ENCODE assay signal across 8 cellular contexts in the genomic region with DNA sequence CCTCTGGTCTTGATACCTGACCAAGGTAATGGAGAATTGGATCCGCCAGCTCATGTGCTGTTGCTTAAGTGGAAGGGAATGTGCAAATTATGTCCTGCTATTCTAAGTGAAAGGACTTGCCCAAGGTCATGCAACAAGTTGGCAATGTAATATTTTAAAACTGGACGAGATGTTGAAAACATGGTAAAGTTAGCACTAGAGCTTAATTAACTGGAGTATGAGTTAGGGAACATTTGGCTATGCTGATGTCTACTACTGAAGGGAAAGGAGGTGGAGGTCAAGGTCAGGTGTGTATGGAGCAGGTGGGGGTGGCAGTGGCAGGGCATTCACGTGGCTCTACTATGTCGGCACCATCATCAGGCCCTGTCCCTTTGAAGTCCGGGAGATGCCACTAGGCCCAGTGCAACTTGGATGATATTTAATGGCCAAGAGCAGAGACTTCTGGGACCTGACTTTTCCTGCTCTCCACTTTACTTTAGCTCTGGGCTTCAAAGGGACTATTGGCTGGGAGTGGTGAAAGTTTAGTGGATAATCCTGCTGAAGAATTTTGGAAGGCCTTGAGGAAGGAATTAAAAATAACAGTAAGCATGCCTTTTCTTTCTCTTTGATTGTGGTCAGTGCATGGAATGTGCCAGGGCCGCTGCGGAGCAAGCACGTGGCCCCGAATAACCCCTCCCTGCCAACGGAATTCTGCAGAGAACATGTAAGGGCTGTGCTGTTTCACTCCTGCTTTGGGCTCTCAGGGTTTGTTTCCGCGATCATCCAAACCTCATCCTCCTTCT. TPM values are rescaled to one million over a fixed set of nuclear protein-coding genes. Genes with fewer than 3 reads are reported as not detected.
DNase-seq lines count a peak whose midpoint lies in the region; ATAC-seq and TF ChIP-seq lines count a peak whose summit lies in the region.

No MANE protein-coding gene starts in this region.

- CTCF ChIA-PET in mammary epithelial cell (lab: Charles Lee; ENCODE audit: low non-redundant PET): no interaction called here

- H3K36me3 ChIP-seq in ACC112 (ENCODE audit: insufficient read depth, low read length): peaks cover 36% of the 10 kb centered on the region
- H3K36me3 ChIP-seq in KMS-11 (ENCODE audit: insufficient read depth): no peaks in the 10 kb centered on the region
- no peaks in the 10 kb centered on the region for H3K36me3 ChIP-seq in mammary epithelial cell (ENCODE audit: insufficient read depth, low read length)
- H3K36me3 ChIP-seq in mucosa of rectum (ENCODE audit: control insufficient read depth in 2 of 2, insufficient read depth in 2 of 2, low read length in 2 of 2): peaks cover 2 to 7% of the 10 kb centered on the region in 2 donors

- H2AFZ ChIP-seq in ACC112 (ENCODE audit: low read length, unreplicated experiment): peak overlapping the region; percentile 71
- H2AFZ ChIP-seq in KMS-11 (ENCODE audit: low read depth): peak overlapping the region; percentile 0; the same call in 1 of the 2 replicates
- peak overlapping the region; percentile 43 for H2AFZ ChIP-seq in mammary epithelial cell (ENCODE audit: low read depth, low read length)

- dilution Hi-C loops in mammary epithelial cell (cut with HindIII; ENCODE audit: low sequenced_read_pairs): no loop called here

- 17% methylated on average over 11 of the region's 12 CpGs for WGBS in mammary epithelial cell (ENCODE audit: low coverage, missing lambda C conversion rate)

- H3K27me3 ChIP-seq in ACC112 (ENCODE audit: insufficient read depth, low read length) (no peaks in the 10 kb centered on the region), KMS-11 (ENCODE audit: insufficient read depth, low read depth) (no peaks in the 10 kb centered on the region), mammary epithelial cell (ENCODE audit: insufficient read depth, low read length) (no peaks in the 10 kb centered on the region), mucosa of rectum (ENCODE audit: control insufficient read depth in 2 of 2, insufficient read depth in 2 of 2, low read length in 2 of 2) (no peaks in the 10 kb centered on the region)

- H3K4me2 ChIP-seq in KMS-11: peak overlapping the region; percentile 43; the same call in 1 of the 2 replicates
- H3K4me2 ChIP-seq in mammary epithelial cell (ENCODE audit: insufficient read depth, low read depth, low read length): peak overlapping the region; percentile 58

- peak overlapping the region; percentile 97 for H3K27ac ChIP-seq in ACC112 (ENCODE audit: low read depth, low read length)
- H3K27ac ChIP-seq in KMS-11: peak overlapping the region; percentile 24; the same call in 1 of the 2 replicates
- peak overlapping the region; percentile 84 for H3K27ac ChIP-seq in mammary epithelial cell (ENCODE audit: insufficient read depth, low read depth, low read length)
- H3K27ac ChIP-seq in mucosa of rectum (ENCODE audit: low read depth in 2 of 2, low read length in 2 of 2): peak overlapping the region; percentile 16 to 45

- in situ Hi-C loops in mammary epithelial cell (cut with MboI; ENCODE audit: low sequenced_read_pairs in 2 of 2): no loop called here

- H3K79me2 ChIP-seq in ACC112 (ENCODE audit: control insufficient read depth, insufficient read depth, low read length, unreplicated experiment) (peaks cover 96% of the 10 kb centered on the region), KMS-11 (ENCODE audit: insufficient read depth, low read depth) (no peaks in the 10 kb centered on the region), mammary epithelial cell (ENCODE audit: insufficient read depth, low read length) (peaks cover 96% of the 10 kb centered on the region)

- H3K9ac ChIP-seq in KMS-11 (peak overlapping the region; percentile 26; the same call in 1 of the 2 replicates), mammary epithelial cell (ENCODE audit: insufficient read depth, low read length) (peak overlapping the region; percentile 59), mucosa of rectum (ENCODE audit: low read depth in 1 of 2, low read length in 2 of 2) (no peak overlapping the region)

- H3K9me3 ChIP-seq in mammary epithelial cell (replicated peaks; ENCODE audit: insufficient read depth, low read length) (no peaks in the 10 kb centered on the region), mucosa of rectum (ENCODE audit: control insufficient read depth in 2 of 2, low read length in 2 of 2) (no peaks in the 10 kb centered on the region)

- DNase-seq in mammary epithelial cell: peak; percentile 66
- DNase-seq in NCI-H1694 treated with DMSO at 0.1 percent for 48 hours (lab: John Stamatoyannopoulos, UW): no peak
- no peak for DNase-seq in stimulated activated CD4-positive, alpha-beta T cell treated with anti-CD3 and anti-CD28 coated beads, Interleukin-15, amount 100 ng/mL, for 24 hours
- DNase-seq in activated CD4-positive, alpha-beta T cell treated with anti-CD3 and anti-CD28 coated beads, Interleukin-2, amount 50 U/mL, for 48 hours: no peak

- peak overlapping the region; percentile 61 for H3K4me3 ChIP-seq in ACC112 (ENCODE audit: low read depth, low read length)
- H3K4me3 ChIP-seq in KMS-11 (IDR thresholded peaks at IDR 0.05; ENCODE audit: insufficient read depth, low read depth, low read length): no peak overlapping the region
- no peak overlapping the region for H3K4me3 ChIP-seq in mammary epithelial cell (replicated peaks in 1 of 3; ENCODE audit: insufficient read depth in 1 of 3, low read depth in 2 of 3, low read length in 3 of 3)
- no peak overlapping the region for H3K4me3 ChIP-seq in mucosa of rectum (ENCODE audit: low read length in 2 of 2)

- ATAC-seq in GM21515 (IDR thresholded peaks at IDR 0.05; ENCODE audit: unreplicated experiment): no peak

- no TSS peak for BruUV-seq in mammary epithelial cell (replicated peaks; lab: Mats Ljungman, UMichigan)

- TF ChIP-seq CTCF in KMS-11 (conservative IDR thresholded peaks at IDR 0.05; ENCODE audit: low read depth, low read length) (no peak), mammary epithelial cell (conservative IDR thresholded peaks at IDR 0.05 in 1 of 2, IDR thresholded peaks at IDR 0.05 in 1 of 2; ENCODE audit: extremely low read depth in 1 of 2, insufficient read depth in 1 of 2, low read depth in 1 of 2, low read length in 2 of 2) (no peak)

- H4K20me1 ChIP-seq in KMS-11 (ENCODE audit: insufficient read depth) (no peaks in the 10 kb centered on the region), mammary epithelial cell (ENCODE audit: insufficient read depth, low read length) (no peaks in the 10 kb centered on the region)

- intact Hi-C loops in mammary epithelial cell (cut with micrococcal nuclease): loop anchor here (2.0 kb wide), 2 partner anchors 14 to 68 kb away; no protein-coding TSS in a partner anchor

- H3K4me1 ChIP-seq in ACC112 (ENCODE audit: control insufficient read depth, insufficient read depth, low read length, unreplicated experiment) (peaks cover 94% of the 10 kb centered on the region), KMS-11 (ENCODE audit: low read depth, poor library complexity, severe bottlenecking) (peaks cover 57% of the 10 kb centered on the region), mammary epithelial cell (ENCODE audit: insufficient read depth, low read length) (peaks cover 41% of the 10 kb centered on the region), mucosa of rectum (ENCODE audit: control insufficient read depth in 2 of 2, insufficient read depth in 2 of 2, low read length in 2 of 2) (peaks cover 64 to 71% of the 10 kb centered on the region in 2 donors)

RNA-seq across cellular contexts. Expression of a gene that starts 14.9 kb away (rescaled TPM):
- 10 to 100 TPM in 1 of 2 donors, 1 to 10 TPM in 1; 8.7 to 41.0 TPM for total RNA-seq in mammary epithelial cell
- 29.2 TPM for polyA plus RNA-seq in mammary epithelial cell
- polyA minus RNA-seq in mammary epithelial cell: 60.6 TPM

Comparison
In these comparisons a context has a peak if more than half of its experiments do, and no peak if none do; other contexts are left out.
1. H2AFZ ChIP-seq: peak in every context shown above with its lines; median percentile 71 in ACC112; 43 in mammary epithelial cell; 0 in KMS-11.
2. H3K27ac ChIP-seq: peak in every context shown above with its lines; median percentile 97 in ACC112; 84 in mammary epithelial cell; 30 in mucosa of rectum; 24 in KMS-11.
3. H3K9ac ChIP-seq: peak in KMS-11 (single experiment) and mammary epithelial cell (single experiment); none in mucosa of rectum (0 of 2).